ENCODE assay signal across 8 cellular contexts in genomic region chr9:92877531-92878430, GRCh38. TPM values are rescaled to one million over a fixed set of nuclear protein-coding genes. Genes with fewer than 3 reads are reported as not detected.
DNase-seq lines count a peak whose midpoint lies in the region; ATAC-seq and TF ChIP-seq lines count a peak whose summit lies in the region.

TSS of gene ZNF484 (minus strand) at chr9:92878038. CDS start at chr9:92875029, 3,009 bp downstream.

- H3K9me3 Mint-ChIP-seq in CD8-positive, alpha-beta T cell = no peaks in the 10 kb centered on the region

- TF ChIP-seq CTCF in CD8-positive, alpha-beta T cell (IDR thresholded peaks at IDR 0.05) = no peak

- H3K27me3 ChIP-seq in CD8-positive, alpha-beta T cell (ENCODE audit: insufficient read depth, low read length) = no peaks in the 10 kb centered on the region
- H3K27me3 ChIP-seq in effector memory CD4-positive, alpha-beta T cell (replicated peaks; ENCODE audit: control insufficient read depth, insufficient read depth, low read length, poor library complexity, severe bottlenecking) = no peaks in the 10 kb centered on the region

- H3K4me3 Mint-ChIP-seq in CD8-positive, alpha-beta T cell = peak within 1 kb of the TSS; percentile 100

- peak; percentile 96 for ATAC-seq in CD8-positive, alpha-beta T cell
- peak; percentile 99 for ATAC-seq in GM19467 (IDR thresholded peaks at IDR 0.05; ENCODE audit: unreplicated experiment)

- H3K4me3 ChIP-seq in CD8-positive, alpha-beta T cell (ENCODE audit: low read depth, low read length) = peak within 1 kb of the TSS; percentile 76
- H3K4me3 ChIP-seq in effector memory CD4-positive, alpha-beta T cell (ENCODE audit: insufficient read depth, low read depth, low read length, poor library complexity, severe bottlenecking) = peak within 1 kb of the TSS; percentile 70

- H3K36me3 ChIP-seq in CD8-positive, alpha-beta T cell (ENCODE audit: insufficient read depth, low read length) = no peaks in the 10 kb centered on the region
- H3K36me3 ChIP-seq in effector memory CD4-positive, alpha-beta T cell (ENCODE audit: control insufficient read depth, insufficient read depth, low read length) = no peaks in the 10 kb centered on the region

- peak within 1 kb of the TSS; percentile 100 for H3K27ac Mint-ChIP-seq in CD8-positive, alpha-beta T cell

- H3K9me3 ChIP-seq in CD8-positive, alpha-beta T cell (ENCODE audit: low read length) = no peaks in the 10 kb centered on the region
- H3K9me3 ChIP-seq in effector memory CD4-positive, alpha-beta T cell (ENCODE audit: control insufficient read depth, low read length) = no peaks in the 10 kb centered on the region

- peaks cover 19% of the 10 kb centered on the region for H3K4me1 ChIP-seq in CD8-positive, alpha-beta T cell (ENCODE audit: insufficient read depth, low read length)
- peaks cover 9% of the 10 kb centered on the region for H3K4me1 ChIP-seq in effector memory CD4-positive, alpha-beta T cell (ENCODE audit: control insufficient read depth, insufficient read depth, low read length, poor library complexity, severe bottlenecking)

- H3K4me1 Mint-ChIP-seq in CD8-positive, alpha-beta T cell (ENCODE audit: low read depth) = peaks cover 48% of the 10 kb centered on the region

- peak within 1 kb of the TSS; percentile 81 for H3K27ac ChIP-seq in CD8-positive, alpha-beta T cell (ENCODE audit: low read depth, low read length)
- H3K27ac ChIP-seq in effector memory CD4-positive, alpha-beta T cell (ENCODE audit: insufficient read depth, low read length, poor library complexity, severe bottlenecking) = peak within 1 kb of the TSS; percentile 79

- H3K27me3 Mint-ChIP-seq in CD8-positive, alpha-beta T cell (ENCODE audit: low read depth) = no peaks in the 10 kb centered on the region

- intact Hi-C loops in CD8-positive, alpha-beta T cell (cut with DNase I, micrococcal nuclease) = loop anchor here (1.0 to 10.0 kb wide), 11 partner anchors 75 to 1287 kb away; partner anchors contain the start of genes CARD19 (in 2 of the 2), CENPP (in 2 of the 2), IPPK (in 2 of the 2) and NOL8 (in 2 of the 2)

- POLR2A ChIA-PET in CD8-positive, alpha-beta T cell (lab: Charles Lee) = interaction anchor here (1.0 to 1.4 kb wide), 3 partner anchors 74 to 86 kb away, joined by 3 read pairs; no protein-coding TSS in a partner anchor

- CTCF ChIA-PET in CD8-positive, alpha-beta T cell (lab: Charles Lee) = no interaction called here

- H3K36me3 Mint-ChIP-seq in CD8-positive, alpha-beta T cell = peaks cover 16% of the 10 kb centered on the region

- peak; percentile 91 to 99 (median 98) for DNase-seq in CD8-positive, alpha-beta T cell
- DNase-seq in HS-27A (ENCODE audit: low read depth) (peak; percentile 94), NK-92 (lab: John Stamatoyannopoulos, UW; ENCODE audit: unreplicated experiment) (peak; percentile 68), medulla oblongata (ENCODE audit: extremely low spot score) (peak; percentile 98)
- peak; percentile 94 to 99 for DNase-seq in activated CD8-positive, alpha-beta memory T cell treated with anti-CD3 and anti-CD28 coated beads for 1 hour (ENCODE audit: extremely low read depth in 1 of 2, low read depth in 1 of 2)
- peak; percentile 91 to 96 (median 93) for DNase-seq in effector memory CD4-positive, alpha-beta T cell
- peak; percentile 99 for DNase-seq in stimulated activated CD8-positive, alpha-beta memory T cell treated with anti-CD3 and anti-CD28 coated beads, Interleukin-12 subunit alpha, Interleukin-12 subunit beta, amount 100 ng/mL, for 1 hour (ENCODE audit: low read depth)

RNA-seq across cellular contexts. Expression of gene ZNF484, which starts in this region (rescaled TPM):
- 10 to 100 TPM; 18.4 to 18.7 TPM for total RNA-seq in CD8-positive, alpha-beta T cell

Comparison
In these comparisons a context has a peak if more than half of its experiments do, and no peak if none do; other contexts are left out.
1. Peak in every context shown above with its lines: DNase-seq, ATAC-seq, H3K4me3 ChIP-seq and H3K27ac ChIP-seq.